ENCODE assay signal across 9 cellular contexts in genomic region chr13:29771247-29771646, GRCh38.
DNase-seq lines count a peak whose midpoint lies in the region; ATAC-seq and TF ChIP-seq lines count a peak whose summit lies in the region.
"Had no signal": no experiment of that assay in that cellular context is flagged by ENCODE, and none has a peak within 500 bp of the region (broad histone marks: within the 10 kb centered on the region; RNA-seq: fewer than 3 reads in every experiment).

No MANE protein-coding gene starts in this region.

- H3K9me3 ChIP-seq in breast epithelium: no peaks in the 10 kb centered on the region
- H3K9me3 ChIP-seq: BLaER1 had no signal

- no peak overlapping the region for H3K27ac ChIP-seq in breast epithelium
- H3K27ac ChIP-seq: BLaER1 had no signal

- no peaks in the 10 kb centered on the region for H3K4me1 ChIP-seq in breast epithelium
- H3K4me1 ChIP-seq: BLaER1 had no signal

- H3K36me3 ChIP-seq in breast epithelium: no peaks in the 10 kb centered on the region

- TF ChIP-seq CTCF in breast epithelium (IDR thresholded peaks at IDR 0.05): peak in 2 of 3 donors; percentile 31 to 32

- intact Hi-C loops in breast epithelium (cut with DNase I; ENCODE audit: low total_unique reads): loop anchor here (5.0 kb wide), 1 partner anchor 341 kb away; no protein-coding TSS in a partner anchor

- no peak overlapping the region for H3K4me3 ChIP-seq in breast epithelium
- H3K4me3 ChIP-seq: BLaER1 had no signal

- TF ChIP-seq POLR2A in breast epithelium (IDR thresholded peaks at IDR 0.05): no peak

- ATAC-seq in GM18517 (IDR thresholded peaks at IDR 0.05; ENCODE audit: unreplicated experiment): no peak
- ATAC-seq in GM21390 (IDR thresholded peaks at IDR 0.05; ENCODE audit: unreplicated experiment): no peak

- DNase-seq in NCI-H1105 treated with DMSO at 0.1 percent for 48 hours (lab: John Stamatoyannopoulos, UW) (peak; percentile 42), NCI-H1105 (lab: John Stamatoyannopoulos, UW) (no peak), NCI-H1694 (lab: John Stamatoyannopoulos, UW) (peak; percentile 52), breast epithelium (ENCODE audit: low spot score in 2 of 2) (no peak), midbrain (lab: John Stamatoyannopoulos, UW) (peak; percentile 26)
- no peak for DNase-seq in stimulated activated naive CD4-positive, alpha-beta T cell treated with Interleukin-2 at 50 U/mL for 16 hours (lab: John Stamatoyannopoulos, UW)

- H3K27me3 ChIP-seq in breast epithelium: no peaks in the 10 kb centered on the region
- H3K27me3 ChIP-seq: BLaER1 had no signal

Comparison
In these comparisons a context has a peak if more than half of its experiments do, and no peak if none do; other contexts are left out.
1. DNase-seq: peak in NCI-H1105 treated with DMSO at 0.1 percent for 48 hours (single experiment), NCI-H1694 (single experiment) and midbrain (single experiment); none in NCI-H1105 (single experiment), breast epithelium (0 of 2) and stimulated activated naive CD4-positive, alpha-beta T cell treated with Interleukin-2 at 50 U/mL for 16 hours (single experiment).